In genomic region chr2:181183878-181184553, GRCh38 we compare ENCODE assay signal across 2 cellular contexts.
TF ChIP-seq lines count a peak whose summit lies in the region.

No MANE protein-coding gene starts in this region.

TF ChIP-seq in GM12878, 131 proteins besides CTCF, POLR2A, EP300 and RAD21 (continued from another document and continues in another):
- TF ChIP-seq EZH2 (IDR thresholded peaks at IDR 0.05; ENCODE audit: borderline replicate concordance, control insufficient read depth, low read depth, low read length), result no peak
- no peak for TF ChIP-seq ZBTB4 (CRISPR knock-in tag; IDR thresholded peaks at IDR 0.05)
- no peak for TF ChIP-seq IRF3 (IDR thresholded peaks at IDR 0.05)
- no peak for TF ChIP-seq TCF7 (IDR thresholded peaks at IDR 0.05; ENCODE audit: borderline replicate concordance)
- TF ChIP-seq SRF (IDR thresholded peaks at IDR 0.05; ENCODE audit: low read depth in 2 of 2, low read length in 2 of 2), result no peak
- TF ChIP-seq RAD51 (IDR thresholded peaks at IDR 0.05), result no peak
- no peak for TF ChIP-seq E2F8 (IDR thresholded peaks at IDR 0.05; ENCODE audit: low read depth, partially characterized antibody)
- TF ChIP-seq NFIC (IDR thresholded peaks at IDR 0.05; ENCODE audit: low read depth, low read length), result peak; percentile 48; the same call in 1 of the 2 replicates
- TF ChIP-seq REST (IDR thresholded peaks at IDR 0.05; ENCODE audit: low read depth, low read length), result no peak
- peak; percentile 87; the same call in 1 of the 2 replicates for TF ChIP-seq DPF2 (IDR thresholded peaks at IDR 0.05)
- TF ChIP-seq SREBF1 (IDR thresholded peaks at IDR 0.05; ENCODE audit: low read length), result no peak
- TF ChIP-seq RFX5 (IDR thresholded peaks at IDR 0.05; ENCODE audit: low read depth, low read length), result no peak
- TF ChIP-seq ATF2 (IDR thresholded peaks at IDR 0.05; ENCODE audit: low read length), result no peak

TF ChIP-seq in WTC11, 78 proteins besides CTCF, POLR2A, EP300 and RAD21 (continued from another document):
- TF ChIP-seq PREB (CRISPR knock-in tag; IDR thresholded peaks at IDR 0.05; ENCODE audit: borderline replicate concordance), result no peak
- no peak for TF ChIP-seq SMAD4 (CRISPR knock-in tag; IDR thresholded peaks at IDR 0.05)
- no peak for TF ChIP-seq NFYB (CRISPR knock-in tag; conservative IDR thresholded peaks at IDR 0.05; ENCODE audit: low read depth)
